ENCODE assay signal across 34 cellular contexts in the genomic region with DNA sequence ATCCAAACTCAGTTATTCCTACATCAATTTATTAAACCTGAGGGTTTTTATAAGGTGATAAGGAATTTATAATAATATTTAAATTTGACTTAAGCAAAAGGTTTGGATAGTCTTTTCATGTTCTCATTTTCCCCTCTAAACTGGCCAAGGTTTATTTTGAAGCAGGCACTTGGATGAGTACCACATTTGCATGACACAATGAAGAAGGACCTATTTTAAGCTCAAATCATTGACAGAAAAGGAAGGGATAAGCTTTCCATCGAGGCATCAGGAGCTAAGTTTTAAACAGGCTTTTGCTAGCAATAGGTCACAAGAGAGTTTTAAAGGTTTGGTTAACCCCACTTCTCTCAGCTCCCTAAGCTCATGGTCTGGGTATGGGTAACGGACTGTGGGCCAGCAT. TPM values are rescaled to one million over a fixed set of nuclear protein-coding genes. Genes with fewer than 3 reads are reported as not detected.
"Had no signal": no experiment of that assay in that cellular context is flagged by ENCODE, and none has a peak within 500 bp of the region (broad histone marks: within the 10 kb centered on the region; RNA-seq: fewer than 3 reads in every experiment).

No MANE protein-coding gene starts in this region.

- H3K27ac ChIP-seq: adrenal gland, breast epithelium, cardiac muscle cell, foreskin keratinocyte had no signal

- H3K4me1 ChIP-seq: breast epithelium, foreskin keratinocyte had no signal

- H3K36me3 ChIP-seq: adrenal gland, breast epithelium, cardiac muscle cell, esophagus muscularis mucosa, gastroesophageal sphincter had no signal

- H3K27me3 ChIP-seq: adrenal gland, breast epithelium, cardiac muscle cell, esophagus muscularis mucosa, foreskin keratinocyte, gastroesophageal sphincter had no signal

- H3K9me3 ChIP-seq: adrenal gland, breast epithelium, esophagus muscularis mucosa, gastroesophageal sphincter had no signal

- DNase-seq: activated CD4-positive, alpha-beta memory T cell treated with anti-CD3 and anti-CD28 coated beads for 36 hours; activated CD4-positive, alpha-beta T cell treated with anti-CD3 and anti-CD28 coated beads for 36 hours; activated CD4-positive, alpha-beta T cell treated with anti-CD3 and anti-CD28 coated beads, Interleukin-2, amount 10 ng/mL, durations not matched to agents 24 days and 14 days; activated CD4-positive, CD25-positive, alpha-beta regulatory T cell; activated CD4-positive, CD25-positive, alpha-beta regulatory T cell treated with anti-CD3 and anti-CD28 coated beads, Interleukin-2, amount 50 U/mL, for 72 hours; activated CD8-positive, alpha-beta memory T cell treated with anti-CD3 and anti-CD28 coated beads, Interleukin-2, amount 10 ng/mL, durations not matched to agents 7 days and 5 days; activated CD8-positive, alpha-beta memory T cell treated with anti-CD3 and anti-CD28 coated beads, Interleukin-2, amount 50 U/mL, for 4 hours; activated CD8-positive, alpha-beta T cell treated with anti-CD3 and anti-CD28 coated beads, Interleukin-2, amount 10 ng/mL, durations not matched to agents 7 days and 5 days; activated effector memory CD4-positive, alpha-beta T cell treated with anti-CD3 and anti-CD28 coated beads, Interleukin-2, amount 50 U/mL, for 16 hours; activated naive CD4-positive, alpha-beta T cell treated with anti-CD3 and anti-CD28 coated beads for 36 hours; activated naive CD8-positive, alpha-beta T cell treated with anti-CD3 and anti-CD28 coated beads for 36 hours; activated naive CD8-positive, alpha-beta T cell treated with anti-CD3 and anti-CD28 coated beads, Interleukin-2, amount 50 U/mL, for 24 hours; activated T-cell treated with anti-CD3 and anti-CD28 coated beads, Interleukin-2, amount 50 U/mL, for 1 hour; activated T-cell treated with anti-CD3 and anti-CD28 coated beads, Interleukin-2, amount 50 U/mL, for 48 hours; adrenal gland; amygdala; aorta; central memory CD4-positive, alpha-beta T cell; cerebellar nuclear complex; cortex of kidney; dermis blood vessel endothelial cell; effector CD4-positive, alpha-beta T cell; effector memory CD8-positive, alpha-beta T cell; erythroblast; foreskin keratinocyte; T-helper 2 cell had no signal

- H3K4me3 ChIP-seq: adrenal gland, breast epithelium, cardiac muscle cell, esophagus muscularis mucosa, gastroesophageal sphincter had no signal

RNA-seq across cellular contexts. Expression of a gene that starts 28.7 kb away (rescaled TPM):
- total RNA-seq: activated CD4-positive, alpha-beta memory T cell treated with anti-CD3 and anti-CD28 coated beads for 36 hours; activated CD4-positive, alpha-beta T cell treated with anti-CD3 and anti-CD28 coated beads, Interleukin-2, amount 10 ng/mL, durations not matched to agents 24 days and 14 days; activated CD8-positive, alpha-beta memory T cell treated with anti-CD3 and anti-CD28 coated beads for 36 hours; activated CD8-positive, alpha-beta memory T cell treated with anti-CD3 and anti-CD28 coated beads, Interleukin-2, amount 10 ng/mL, durations not matched to agents 7 days and 5 days; activated CD8-positive, alpha-beta T cell treated with anti-CD3 and anti-CD28 coated beads, Interleukin-2, amount 10 ng/mL, durations not matched to agents 7 days and 5 days; activated naive CD4-positive, alpha-beta T cell treated with anti-CD3 and anti-CD28 coated beads for 36 hours; activated T-helper 1 cell treated with anti-CD3 and anti-CD28 coated beads, Interleukin-12 subunit alpha, Interleukin-12 subunit beta, Interleukin-2, Interleukin-4 antibody, amounts not matched to agents 30 ng/mL and 10 ng/mL and 1 ng/mL, durations not matched to agents 14 hours and 24 hours and 36 hours; activated T-helper 2 cell treated with anti-CD3 and anti-CD28 coated beads, Interferon-gamma antibody, Interleukin-2, Interleukin-4, amounts not matched to agents 10 μg/mL and 5 μg/mL and 100 μg/mL, durations not matched to agents 14 hours and 24 hours and 36 hours; T-helper 1 cell treated with Interleukin-12 subunit alpha and Interleukin-12 subunit beta and Interleukin-4 antibody, amounts not matched to agents 30 ng/mL and 1 ng/mL, for 36 hours had no signal
